ENCODE assay signal across 9 cellular contexts in genomic region chr11:64858467-64859401, GRCh38. TPM values are rescaled to one million over a fixed set of nuclear protein-coding genes. Genes with fewer than 3 reads are reported as not detected.
DNase-seq lines count a peak whose midpoint lies in the region; ATAC-seq and TF ChIP-seq lines count a peak whose summit lies in the region.
"Had no signal": no experiment of that assay in that cellular context is flagged by ENCODE, and none has a peak within 500 bp of the region (broad histone marks: within the 10 kb centered on the region; RNA-seq: fewer than 3 reads in every experiment).

No MANE protein-coding gene starts in this region.

- H3K4me1 ChIP-seq in esophagus (ENCODE audit: control insufficient read depth in 2 of 2, insufficient read depth in 2 of 2, low read length in 1 of 2) (peaks cover 38 to 50% of the 10 kb centered on the region in 2 donors), hepatocyte (ENCODE audit: insufficient read depth) (peaks cover 43% of the 10 kb centered on the region)

- H3K9me2 ChIP-seq in hepatocyte (replicated peaks; ENCODE audit: insufficient read depth) = no peaks in the 10 kb centered on the region

- H3K9me3 ChIP-seq in esophagus (ENCODE audit: control insufficient read depth in 2 of 2, insufficient read depth in 1 of 2, low read depth in 1 of 2, low read length in 1 of 2) (no peaks in the 10 kb centered on the region), hepatocyte (ENCODE audit: low read depth) (no peaks in the 10 kb centered on the region)

- H3K27me3 Mint-ChIP-seq in T-helper 2 cell treated with Interferon-gamma antibody and Interleukin-4, amounts not matched to agents 5 μg/mL and 100 μg/mL, for 36 hours (ENCODE audit: low read depth) = no peaks in the 10 kb centered on the region
- no peaks in the 10 kb centered on the region for H3K27me3 Mint-ChIP-seq in stimulated activated naive CD8-positive, alpha-beta T cell treated with anti-CD3 and anti-CD28 coated beads, Interleukin-15, amount 100 ng/mL, for 72 hours

- H3K27ac Mint-ChIP-seq in T-helper 2 cell treated with Interferon-gamma antibody and Interleukin-4, amounts not matched to agents 5 μg/mL and 100 μg/mL, for 36 hours = peak overlapping the region; percentile 97
- H3K27ac Mint-ChIP-seq in stimulated activated naive CD8-positive, alpha-beta T cell treated with anti-CD3 and anti-CD28 coated beads, Interleukin-15, amount 100 ng/mL, for 72 hours = peak overlapping the region; percentile 86 to 98

- H3K4me2 ChIP-seq in hepatocyte = no peak overlapping the region

- DNase-seq in T-helper 2 cell treated with Interferon-gamma antibody and Interleukin-4, amounts not matched to agents 5 μg/mL and 100 μg/mL, for 36 hours (ENCODE audit: low spot score) = peak; percentile 63
- DNase-seq in stimulated activated naive CD8-positive, alpha-beta T cell treated with anti-CD3 and anti-CD28 coated beads, Interleukin-15, amount 100 ng/mL, for 72 hours = peak; percentile 62 to 79
- DNase-seq in hepatocyte (ENCODE audit: low spot score) (no peak), NCI-H1048 (lab: John Stamatoyannopoulos, UW) (no peak), amygdala (lab: John Stamatoyannopoulos, UW) (no peak), SW480 (ENCODE audit: low spot score) (no peak)
- DNase-seq: NCI-H2227 treated with DMSO at 0.1 percent for 48 hours had no signal

- peak overlapping the region; percentile 83 for H3K4me3 Mint-ChIP-seq in T-helper 2 cell treated with Interferon-gamma antibody and Interleukin-4, amounts not matched to agents 5 μg/mL and 100 μg/mL, for 36 hours
- peak overlapping the region; percentile 77 to 79 for H3K4me3 Mint-ChIP-seq in stimulated activated naive CD8-positive, alpha-beta T cell treated with anti-CD3 and anti-CD28 coated beads, Interleukin-15, amount 100 ng/mL, for 72 hours

- no peak for TF ChIP-seq CTCF in hepatocyte (IDR thresholded peaks at IDR 0.05; ENCODE audit: poor library complexity)

- ATAC-seq in GM21723 (IDR thresholded peaks at IDR 0.05; ENCODE audit: unreplicated experiment) = peak; percentile 16
- peak; percentile 69 for ATAC-seq in stimulated activated naive CD8-positive, alpha-beta T cell treated with anti-CD3 and anti-CD28 coated beads, Interleukin-15, amount 100 ng/mL, for 72 hours

- peaks cover 70% of the 10 kb centered on the region for H3K4me1 Mint-ChIP-seq in T-helper 2 cell treated with Interferon-gamma antibody and Interleukin-4, amounts not matched to agents 5 μg/mL and 100 μg/mL, for 36 hours (ENCODE audit: low read depth)
- H3K4me1 Mint-ChIP-seq in stimulated activated naive CD8-positive, alpha-beta T cell treated with anti-CD3 and anti-CD28 coated beads, Interleukin-15, amount 100 ng/mL, for 72 hours = peaks cover 99% of the 10 kb centered on the region

- 58 to 63% methylated on average over 20 of the region's 20 CpGs for WGBS in esophagus, 2 donors
- WGBS in hepatocyte (ENCODE audit: low lambda C conversion rate, missing lambda C conversion rate) = 94% methylated on average over 20 of the region's 20 CpGs

- peaks cover 60% of the 10 kb centered on the region for H3K36me3 Mint-ChIP-seq in T-helper 2 cell treated with Interferon-gamma antibody and Interleukin-4, amounts not matched to agents 5 μg/mL and 100 μg/mL, for 36 hours (ENCODE audit: low read depth)

- H3K4me3 ChIP-seq in esophagus (ENCODE audit: low read depth in 1 of 2, low read length in 2 of 2) = no peak overlapping the region
- H3K4me3 ChIP-seq in hepatocyte = no peak overlapping the region

- peaks cover 0 to 25% of the 10 kb centered on the region in 2 donors for H3K36me3 ChIP-seq in esophagus (ENCODE audit: control insufficient read depth in 2 of 2, insufficient read depth in 2 of 2, low read length in 1 of 2)
- H3K36me3 ChIP-seq in hepatocyte (replicated peaks; ENCODE audit: insufficient read depth, low read depth) = no peaks in the 10 kb centered on the region

- H3K79me2 ChIP-seq in hepatocyte = peaks cover 70% of the 10 kb centered on the region

- H3K27ac ChIP-seq in esophagus (ENCODE audit: low read depth in 2 of 2, low read length in 1 of 2) (peak overlapping the region; percentile 29 to 62), hepatocyte (no peak overlapping the region)

- H4K20me1 ChIP-seq in hepatocyte (ENCODE audit: insufficient read depth, poor library complexity, severe bottlenecking) = peaks cover 4% of the 10 kb centered on the region

- H2AFZ ChIP-seq in hepatocyte = no peak overlapping the region

- no peaks in the 10 kb centered on the region for H3K27me3 ChIP-seq in esophagus (ENCODE audit: control insufficient read depth in 1 of 2, insufficient read depth in 2 of 2, low read length in 2 of 2)
- no peaks in the 10 kb centered on the region for H3K27me3 ChIP-seq in hepatocyte

- no peaks in the 10 kb centered on the region for H3K9me3 Mint-ChIP-seq in T-helper 2 cell treated with Interferon-gamma antibody and Interleukin-4, amounts not matched to agents 5 μg/mL and 100 μg/mL, for 36 hours
- H3K9me3 Mint-ChIP-seq in stimulated activated naive CD8-positive, alpha-beta T cell treated with anti-CD3 and anti-CD28 coated beads, Interleukin-15, amount 100 ng/mL, for 72 hours = no peaks in the 10 kb centered on the region

RNA-seq across cellular contexts. Expression of gene CDC42BPG, which starts 14.3 kb away (rescaled TPM):
- polyA plus RNA-seq in esophagus (10 to 100 TPM; 17.5 to 30.7 TPM), hepatocyte (3.1 and 5.5 TPM in 2 replicates)
- total RNA-seq in hepatocyte = 6.5 and 8.4 TPM in 2 replicates

RNA-seq across cellular contexts. Expression of gene EHD1, which starts 19.7 kb away (rescaled TPM):
- polyA plus RNA-seq in esophagus (10 to 100 TPM; 16.1 to 28.7 TPM), hepatocyte (66.6 and 69.5 TPM in 2 replicates)
- total RNA-seq in hepatocyte = 44.8 and 52.4 TPM in 2 replicates

RNA-seq across cellular contexts. Expression of gene MEN1, which starts 48.4 kb away (rescaled TPM):
- polyA plus RNA-seq in esophagus (10 to 100 TPM; 15.4 to 19.0 TPM), hepatocyte (49.1 and 49.9 TPM in 2 replicates)
- 14.1 and 18.6 TPM in 2 replicates for total RNA-seq in hepatocyte

RNA-seq across cellular contexts. Expression of gene MAP4K2, which starts 55.7 kb away (rescaled TPM):
- polyA plus RNA-seq in esophagus (1 to 10 TPM; 4.7 to 7.5 TPM), hepatocyte (9.0 and 13.2 TPM in 2 replicates)
- 7.8 and 23.5 TPM in 2 replicates for total RNA-seq in hepatocyte

RNA-seq across cellular contexts. Expression of gene ATG2A, which starts 58.3 kb away (rescaled TPM):
- 10 to 100 TPM; 10.4 to 11.4 TPM for polyA plus RNA-seq in esophagus
- 16.4 and 18.1 TPM in 2 replicates for total RNA-seq in hepatocyte
- 11.7 and 17.0 TPM in 2 replicates for polyA plus RNA-seq in hepatocyte

Comparison
In these comparisons a context has a peak if more than half of its experiments do, and no peak if none do; other contexts are left out.
1. DNase-seq: peak in T-helper 2 cell treated with Interferon-gamma antibody and Interleukin-4, amounts not matched to agents 5 μg/mL and 100 μg/mL, for 36 hours (single experiment) and stimulated activated naive CD8-positive, alpha-beta T cell treated with anti-CD3 and anti-CD28 coated beads, Interleukin-15, amount 100 ng/mL, for 72 hours (2 of 2); none in hepatocyte (single experiment), NCI-H1048 (single experiment), amygdala (0 of 56) and SW480 (single experiment).